In genomic region chr19:2270157-2270571, GRCh38 we compare ENCODE assay signal across 9 cellular contexts. TPM values are rescaled to one million over a fixed set of nuclear protein-coding genes. Genes with fewer than 3 reads are reported as not detected.
DNase-seq lines count a peak whose midpoint lies in the region; ATAC-seq, FAIRE-seq and TF ChIP-seq lines count a peak whose summit lies in the region.
"Had no signal": no experiment of that assay in that cellular context is flagged by ENCODE, and none has a peak within 500 bp of the region (broad histone marks: within the 10 kb centered on the region; RNA-seq: fewer than 3 reads in every experiment).

No MANE protein-coding gene starts in this region.

- no peak for TF ChIP-seq RAD21 in A549 (conservative IDR thresholded peaks at IDR 0.05 in 1 of 2, IDR thresholded peaks at IDR 0.05 in 1 of 2)

- H3K9ac ChIP-seq in Karpas-422 (ENCODE audit: low read length), result peak overlapping the region; percentile 100
- H3K9ac ChIP-seq in iPS-18a (ENCODE audit: low read length), result peak overlapping the region; percentile 92

- peaks cover 24% of the 10 kb centered on the region for H3K36me3 ChIP-seq in Karpas-422 (ENCODE audit: insufficient read depth, low read length)
- peaks cover 12% of the 10 kb centered on the region for H3K36me3 ChIP-seq in iPS-18a (ENCODE audit: control insufficient read depth, low read depth, low read length)

- TF ChIP-seq POLR2A in A549 (IDR thresholded peaks at IDR 0.05; ENCODE audit: low read length), result no peak

- no peak for DNase-seq in A549 (ENCODE audit: low read depth in 1 of 2, low spot score in 1 of 2)
- peak; percentile 68 for DNase-seq in Karpas-422
- DNase-seq in astrocyte of the cerebellum (ENCODE audit: low read depth), result no peak
- DNase-seq in stimulated activated effector memory CD8-positive, alpha-beta T cell treated with anti-CD3 and anti-CD28 coated beads, Interleukin-12 subunit alpha, Interleukin-12 subunit beta, amount 100 ng/mL, for 72 hours (ENCODE audit: low spot score in 2 of 2), result no peak
- no peak for DNase-seq in GM10266 (ENCODE audit: extremely low spot score)
- DNase-seq in islet precursor cell, result no peak

- H3K27ac ChIP-seq in A549 (peak overlapping the region; percentile 95 to 98), Karpas-422 (ENCODE audit: low read length) (peak overlapping the region; percentile 94), iPS-18a (ENCODE audit: low read length) (peak overlapping the region; percentile 53)

- in situ Hi-C loops in astrocyte of the cerebellum (cut with HindIII; ENCODE audit: low sequenced_read_pairs), result no loop called here

- peak in 1 of 2 experiments; percentile 10; a peak in 1 of 6 replicates for ATAC-seq in A549
- no peak for ATAC-seq in stimulated activated effector memory CD8-positive, alpha-beta T cell treated with anti-CD3 and anti-CD28 coated beads, Interleukin-12 subunit alpha, Interleukin-12 subunit beta, amount 100 ng/mL, for 72 hours
- no peak for ATAC-seq in GM18867 (IDR thresholded peaks at IDR 0.05; ENCODE audit: unreplicated experiment)

- H3K9me3 Mint-ChIP-seq in stimulated activated effector memory CD8-positive, alpha-beta T cell treated with anti-CD3 and anti-CD28 coated beads, Interleukin-12 subunit alpha, Interleukin-12 subunit beta, amount 100 ng/mL, for 72 hours, result no peaks in the 10 kb centered on the region

- peaks cover 63% of the 10 kb centered on the region for H3K36me3 Mint-ChIP-seq in stimulated activated effector memory CD8-positive, alpha-beta T cell treated with anti-CD3 and anti-CD28 coated beads, Interleukin-12 subunit alpha, Interleukin-12 subunit beta, amount 100 ng/mL, for 72 hours

- WGBS in A549 (ENCODE audit: missing lambda C conversion rate), result no CpG with 5 or more reads among the region's 51 CpGs

- TF ChIP-seq CTCF in A549 (IDR thresholded peaks at IDR 0.05) (no peak), astrocyte of the cerebellum (IDR thresholded peaks at IDR 0.05; ENCODE audit: low read depth, low read length, missing control alignments) (no peak), GM10266 (IDR thresholded peaks at IDR 0.05; ENCODE audit: control insufficient read depth, insufficient read depth, low read depth, missing control alignments) (no peak)

- H3K79me2 ChIP-seq in Karpas-422 (ENCODE audit: low read length), result peaks cover 30% of the 10 kb centered on the region

- H3K27me3 ChIP-seq in Karpas-422 (ENCODE audit: low read length) (no peaks in the 10 kb centered on the region), iPS-18a (ENCODE audit: control insufficient read depth, insufficient read depth, low read length) (no peaks in the 10 kb centered on the region)

- no peaks in the 10 kb centered on the region for H3K9me3 ChIP-seq in A549
- no peaks in the 10 kb centered on the region for H3K9me3 ChIP-seq in Karpas-422 (ENCODE audit: low read length)
- no peaks in the 10 kb centered on the region for H3K9me3 ChIP-seq in iPS-18a (ENCODE audit: control insufficient read depth, low read depth, low read length)

- H3K4me3 ChIP-seq in A549, result peak overlapping the region; percentile 100
- H3K4me3 ChIP-seq in Karpas-422 (ENCODE audit: low read length), result peak overlapping the region; percentile 100
- peak overlapping the region; percentile 99 for H3K4me3 ChIP-seq in astrocyte of the cerebellum (ENCODE audit: low read depth, low read length)
- peak overlapping the region; percentile 91 for H3K4me3 ChIP-seq in iPS-18a (ENCODE audit: low read length)

- H3K27ac Mint-ChIP-seq in stimulated activated effector memory CD8-positive, alpha-beta T cell treated with anti-CD3 and anti-CD28 coated beads, Interleukin-12 subunit alpha, Interleukin-12 subunit beta, amount 100 ng/mL, for 72 hours, result peak overlapping the region; percentile 95

- no peak for FAIRE-seq in A549 (lab: Jason Lieb, UNC)
- FAIRE-seq: GM18507 had no signal

- peak overlapping the region; percentile 92 for H3K4me2 ChIP-seq in A549
- peak overlapping the region; percentile 74 for H3K4me2 ChIP-seq in Karpas-422 (ENCODE audit: low read depth, low read length, poor library complexity, severe bottlenecking)

- H3K4me1 Mint-ChIP-seq in stimulated activated effector memory CD8-positive, alpha-beta T cell treated with anti-CD3 and anti-CD28 coated beads, Interleukin-12 subunit alpha, Interleukin-12 subunit beta, amount 100 ng/mL, for 72 hours, result peaks cover 45% of the 10 kb centered on the region

- peaks cover 42% of the 10 kb centered on the region for H4K20me1 ChIP-seq in Karpas-422 (ENCODE audit: insufficient read depth, low read depth, low read length)

- no peak for TF ChIP-seq EP300 in A549 (IDR thresholded peaks at IDR 0.05)

- peak overlapping the region; percentile 84 for H3K4me3 Mint-ChIP-seq in stimulated activated effector memory CD8-positive, alpha-beta T cell treated with anti-CD3 and anti-CD28 coated beads, Interleukin-12 subunit alpha, Interleukin-12 subunit beta, amount 100 ng/mL, for 72 hours

- no peaks in the 10 kb centered on the region for H3K9me2 ChIP-seq in Karpas-422 (replicated peaks; ENCODE audit: insufficient read depth, low read length)

- no peak overlapping the region for H2AFZ ChIP-seq in Karpas-422 (ENCODE audit: low read length)

- POLR2A ChIA-PET in A549 (lab: Yijun Ruan, JAX), result interaction anchor here (0.7 kb wide), 1 partner anchor 101 kb away, joined by 3 read pairs; no protein-coding TSS in a partner anchor

- CTCF ChIA-PET in A549 (lab: Yijun Ruan, JAX), result interaction anchor here (0.5 to 1.0 kb wide), 2 partner anchors 10 to 33 kb away, joined by 3 to 4 read pairs; no protein-coding TSS in a partner anchor

- peaks cover 28% of the 10 kb centered on the region for H3K4me1 ChIP-seq in A549
- peaks cover 47% of the 10 kb centered on the region for H3K4me1 ChIP-seq in Karpas-422 (ENCODE audit: low read length)
- peaks cover 3% of the 10 kb centered on the region for H3K4me1 ChIP-seq in iPS-18a (ENCODE audit: control insufficient read depth, low read depth, low read length)

TF ChIP-seq in A549, 52 proteins besides CTCF, POLR2A, EP300 and RAD21 (continues in another document):
- TF ChIP-seq, protein P1, sequence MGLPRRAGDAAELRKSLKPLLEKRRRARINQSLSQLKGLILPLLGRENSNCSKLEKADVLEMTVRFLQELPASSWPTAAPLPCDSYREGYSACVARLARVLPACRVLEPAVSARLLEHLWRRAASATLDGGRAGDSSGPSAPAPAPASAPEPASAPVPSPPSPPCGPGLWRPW (IDR thresholded peaks at IDR 0.05), result no peak
- no peak for TF ChIP-seq NFE2L2 (conservative IDR thresholded peaks at IDR 0.05; ENCODE audit: low read length)
- TF ChIP-seq CEBPB (IDR thresholded peaks at IDR 0.05), result no peak
- TF ChIP-seq, protein P2, sequence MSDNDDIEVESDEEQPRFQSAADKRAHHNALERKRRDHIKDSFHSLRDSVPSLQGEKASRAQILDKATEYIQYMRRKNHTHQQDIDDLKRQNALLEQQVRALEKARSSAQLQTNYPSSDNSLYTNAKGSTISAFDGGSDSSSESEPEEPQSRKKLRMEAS (IDR thresholded peaks at IDR 0.05), result no peak
- TF ChIP-seq ESRRA (IDR thresholded peaks at IDR 0.05; ENCODE audit: borderline replicate concordance, low read length), result no peak
- TF ChIP-seq HOXA7 (CRISPR knock-in tag; IDR thresholded peaks at IDR 0.05), result no peak

RNA-seq across cellular contexts. Expression of gene PEAK3, which starts 11.8 kb away (rescaled TPM):
- polyA plus RNA-seq in A549 (2011; rRNA removed) (not detected in 2 replicates), A549 (2017; fragmentation: RNase III; extraction: RNeasy Plus Mini Kit Qiagen cat#74134 plus additional on column Dnase treatment) (not detected in 3 replicates)
- not detected in 2 replicates for polyA plus RNA-seq in A549 (2012; cell fraction: cytosol; rRNA removed)
- not detected in 2 replicates for polyA plus RNA-seq in A549 (2012; cell fraction: nucleus; rRNA removed)
- polyA minus RNA-seq in A549 (2011; rRNA and poly(A)+ RNA removed), result not detected in 2 replicates
- not detected in 2 replicates for total RNA-seq in Karpas-422 (2014; rRNA removed; shearing (Covaris generic); ENCODE audit: low replicate concordance)

RNA-seq across cellular contexts. Expression of gene JSRP1, which starts 13.9 kb away (rescaled TPM):
- not detected in 2 replicates for polyA plus RNA-seq in A549 (2011; rRNA removed)
- not detected in 2 replicates for polyA plus RNA-seq in A549 (2012; cell fraction: cytosol; rRNA removed)
- 0.22 TPM in 1 of 2 replicates, not detected in the other for polyA plus RNA-seq in A549 (2012; cell fraction: nucleus; rRNA removed)
- 0.16 to 0.41 TPM (median 0.32 TPM) in 3 replicates for polyA plus RNA-seq in A549 (2017; fragmentation: RNase III; extraction: RNeasy Plus Mini Kit Qiagen cat#74134 plus additional on column Dnase treatment)
- not detected in 2 replicates for polyA minus RNA-seq in A549 (2011; rRNA and poly(A)+ RNA removed)
- not detected in 2 replicates for total RNA-seq in Karpas-422 (2014; rRNA removed; shearing (Covaris generic); ENCODE audit: low replicate concordance)

RNA-seq across cellular contexts. Expression of gene AMH, which starts 21.0 kb away (rescaled TPM):
- polyA plus RNA-seq in A549 (2011; rRNA removed) (2.8 and 3.0 TPM in 2 replicates), A549 (2017; fragmentation: RNase III; extraction: RNeasy Plus Mini Kit Qiagen cat#74134 plus additional on column Dnase treatment) (12.0 to 13.2 TPM (median 12.7 TPM) in 3 replicates)
- polyA plus RNA-seq in A549 (2012; cell fraction: cytosol; rRNA removed), result 13.4 and 19.5 TPM in 2 replicates
- 242 and 443 TPM in 2 replicates for polyA plus RNA-seq in A549 (2012; cell fraction: nucleus; rRNA removed)
- 0.45 and 0.63 TPM in 2 replicates for polyA minus RNA-seq in A549 (2011; rRNA and poly(A)+ RNA removed)
- 1.9 and 7.2 TPM in 2 replicates for total RNA-seq in Karpas-422 (2014; rRNA removed; shearing (Covaris generic); ENCODE audit: low replicate concordance)

RNA-seq across cellular contexts. Expression of gene SF3A2, which starts 33.5 kb away (rescaled TPM):
- polyA plus RNA-seq in A549 (2011; rRNA removed) (11.9 and 13.5 TPM in 2 replicates), A549 (2017; fragmentation: RNase III; extraction: RNeasy Plus Mini Kit Qiagen cat#74134 plus additional on column Dnase treatment) (62.7 to 73.4 TPM (median 68.2 TPM) in 3 replicates)
- polyA plus RNA-seq in A549 (2012; cell fraction: cytosol; rRNA removed), result 36.3 and 39.7 TPM in 2 replicates
- polyA plus RNA-seq in A549 (2012; cell fraction: nucleus; rRNA removed), result 125 and 200 TPM in 2 replicates
- polyA minus RNA-seq in A549 (2011; rRNA and poly(A)+ RNA removed), result 9.3 and 20.9 TPM in 2 replicates
- 27.2 and 55.8 TPM in 2 replicates for total RNA-seq in Karpas-422 (2014; rRNA removed; shearing (Covaris generic); ENCODE audit: low replicate concordance)

RNA-seq across cellular contexts. Expression of gene PLEKHJ1, which starts 34.0 kb away (rescaled TPM):
- polyA plus RNA-seq in A549 (2011; rRNA removed), result 18.3 and 19.9 TPM in 2 replicates
- 65.1 and 74.2 TPM in 2 replicates for polyA plus RNA-seq in A549 (2012; cell fraction: cytosol; rRNA removed)
- polyA plus RNA-seq in A549 (2012; cell fraction: nucleus; rRNA removed), result 85.3 and 87.9 TPM in 2 replicates
- 32.2 to 34.8 TPM (median 33.9 TPM) in 3 replicates for polyA plus RNA-seq in A549 (2017; fragmentation: RNase III; extraction: RNeasy Plus Mini Kit Qiagen cat#74134 plus additional on column Dnase treatment)
- 12.6 and 14.9 TPM in 2 replicates for polyA minus RNA-seq in A549 (2011; rRNA and poly(A)+ RNA removed)
- total RNA-seq in Karpas-422 (2014; rRNA removed; shearing (Covaris generic); ENCODE audit: low replicate concordance), result 57.4 and 136 TPM in 2 replicates
